Comparison of ENCODE assay signal across 9 cellular contexts in the genomic region with DNA sequence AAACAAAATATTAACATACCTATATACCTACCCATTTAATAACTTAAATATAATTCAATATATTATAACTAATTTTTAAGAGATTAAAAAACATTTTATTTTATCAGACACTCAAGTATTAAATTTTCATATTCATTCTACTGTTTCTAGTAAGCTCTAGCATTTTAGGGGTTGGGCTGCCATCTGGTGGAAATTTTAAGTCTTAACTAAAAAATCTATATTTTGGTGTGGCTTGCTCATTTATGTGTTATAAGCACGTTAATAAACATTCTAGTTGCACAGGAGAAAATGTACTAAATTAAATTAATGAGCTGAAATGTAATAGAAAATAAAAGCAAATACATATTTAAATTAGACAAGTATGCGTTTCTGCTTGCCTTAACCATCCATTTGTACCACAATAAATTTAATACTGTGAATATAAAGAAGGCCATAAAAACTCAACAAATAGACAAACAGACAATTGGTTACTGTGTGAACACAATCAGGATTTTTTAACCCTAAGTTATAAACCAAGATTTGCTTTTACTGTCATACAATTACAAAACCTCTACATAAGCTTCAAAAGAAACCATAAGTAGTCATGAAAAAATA.
DNase-seq lines count a peak whose midpoint lies in the region; ATAC-seq lines count a peak whose summit lies in the region.
"Had no signal": no experiment of that assay in that cellular context is flagged by ENCODE, and none has a peak within 500 bp of the region (broad histone marks: within the 10 kb centered on the region; RNA-seq: fewer than 3 reads in every experiment).

No MANE protein-coding gene starts in this region.

- no peaks in the 10 kb centered on the region for H3K36me3 Mint-ChIP-seq in T-helper 17 cell (ENCODE audit: low read depth)

- H3K4me3 Mint-ChIP-seq in T-helper 17 cell: no peak overlapping the region
- H3K4me3 Mint-ChIP-seq: dendritic cell treated with granulocyte-macrophage colony-stimulating factor and Interleukin-4, amounts not matched to agents 40 ng/mL and 50 ng/mL, for 4 days had no signal

- ATAC-seq in GM18868 (IDR thresholded peaks at IDR 0.05; ENCODE audit: unreplicated experiment) (no peak), HG02970 (IDR thresholded peaks at IDR 0.05; ENCODE audit: low FRiP score, unreplicated experiment) (no peak), T-helper 17 cell (no peak)

- no peaks in the 10 kb centered on the region for H3K9me3 ChIP-seq in T-helper 17 cell (ENCODE audit: control insufficient read depth, low read length, poor library complexity, severe bottlenecking)

- no peak overlapping the region for H3K27ac Mint-ChIP-seq in T-helper 17 cell
- H3K27ac Mint-ChIP-seq: dendritic cell treated with granulocyte-macrophage colony-stimulating factor and Interleukin-4, amounts not matched to agents 40 ng/mL and 50 ng/mL, for 4 days had no signal

- DNase-seq in DMS 273 (lab: John Stamatoyannopoulos, UW; ENCODE audit: unreplicated experiment): peak; percentile 59
- peak; percentile 32 for DNase-seq in MV-4-11 (lab: John Stamatoyannopoulos, UW)
- DNase-seq in SHP77 (lab: John Stamatoyannopoulos, UW): peak; percentile 67 to 78
- peak; percentile 61 for DNase-seq in fibroblast of peridontal ligament (ENCODE audit: extremely low read depth)
- DNase-seq in activated naive CD4-positive, alpha-beta T cell treated with anti-CD3 and anti-CD28 coated beads, Interleukin-2, amount 50 U/mL, for 16 hours: no peak
- no peak for DNase-seq in T-helper 17 cell

- H3K4me1 Mint-ChIP-seq in T-helper 17 cell: no peaks in the 10 kb centered on the region

- H3K27me3 Mint-ChIP-seq in T-helper 17 cell: no peaks in the 10 kb centered on the region
- H3K27me3 Mint-ChIP-seq: dendritic cell treated with granulocyte-macrophage colony-stimulating factor and Interleukin-4, amounts not matched to agents 40 ng/mL and 50 ng/mL, for 4 days had no signal

Comparison
In these comparisons a context has a peak if more than half of its experiments do, and no peak if none do; other contexts are left out.
1. DNase-seq: peak in DMS 273 (single experiment), MV-4-11 (single experiment), SHP77 (2 of 2) and fibroblast of peridontal ligament (single experiment); none in activated naive CD4-positive, alpha-beta T cell treated with anti-CD3 and anti-CD28 coated beads, Interleukin-2, amount 50 U/mL, for 16 hours (single experiment) and T-helper 17 cell (0 of 3).